In genomic region chr15:24954783-24955548, GRCh38 we compare ENCODE assay signal across 8 cellular contexts. TPM values are rescaled to one million over a fixed set of nuclear protein-coding genes. Genes with fewer than 3 reads are reported as not detected.
A peak's percentile ranks its signal among the peaks of the same experiment; 100 is the strongest.
DNase-seq lines count a peak whose midpoint lies in the region; ATAC-seq, FAIRE-seq and TF ChIP-seq lines count a peak whose summit lies in the region.

SNRPN (plus strand) TSS chr15:24954987; CDS start chr15:24974454, 19,467 bp downstream.
A gene with protein sequence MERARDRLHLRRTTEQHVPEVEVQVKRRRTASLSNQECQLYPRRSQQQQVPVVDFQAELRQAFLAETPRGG (plus strand): TSS chr15:24954987. CDS start chr15:24955049, 62 bp downstream.

- H3K27ac ChIP-seq in kidney (ENCODE audit: low read depth in 2 of 2, low read length in 2 of 2), result peak within 1 kb of the TSS; percentile 82 to 93

- peak; percentile 43 for DNase-seq in Caki2 (ENCODE audit: low read depth)
- peak; percentile 64 for DNase-seq in MV-4-11 (lab: John Stamatoyannopoulos, UW)
- DNase-seq in central memory CD8-positive, alpha-beta T cell (ENCODE audit: low spot score in 2 of 2), result peak; percentile 35 to 43
- DNase-seq in kidney, result peak; percentile 91
- peak; percentile 62 for DNase-seq in stimulated activated CD4-positive, alpha-beta T cell treated with anti-CD3 and anti-CD28 coated beads, Interleukin-12 subunit alpha, Interleukin-12 subunit beta, amount 100 ng/mL, for 4 hours
- DNase-seq in GM19239 (ENCODE audit: insufficient read length, low spot score), result no peak

- H3K27ac Mint-ChIP-seq in central memory CD8-positive, alpha-beta T cell (ENCODE audit: low read depth), result peak within 1 kb of the TSS; percentile 83

- peaks cover 20% of the 10 kb centered on the region for H3K4me1 Mint-ChIP-seq in central memory CD8-positive, alpha-beta T cell

- H3K9ac ChIP-seq in kidney (ENCODE audit: low read length in 2 of 2), result peak within 1 kb of the TSS; percentile 88 to 95

- no peaks in the 10 kb centered on the region for H3K9me3 ChIP-seq in kidney (ENCODE audit: control insufficient read depth in 1 of 2, low read length in 2 of 2)

- no peaks in the 10 kb centered on the region for H3K36me3 ChIP-seq in kidney (ENCODE audit: control insufficient read depth in 1 of 2, insufficient read depth in 2 of 2, low read length in 2 of 2)

- peak within 1 kb of the TSS; percentile 96 to 98 for H3K4me3 ChIP-seq in kidney (ENCODE audit: low read length in 2 of 2)

- peaks cover 26% of the 10 kb centered on the region for H3K36me3 Mint-ChIP-seq in central memory CD8-positive, alpha-beta T cell (ENCODE audit: insufficient read depth)

- H3K4me3 Mint-ChIP-seq in central memory CD8-positive, alpha-beta T cell, result peak within 1 kb of the TSS; percentile 86

- no peak for TF ChIP-seq CTCF in kidney (IDR thresholded peaks at IDR 0.05; ENCODE audit: borderline replicate concordance, extremely low read depth, insufficient read depth)

- in situ Hi-C loops in Caki2 (cut with HindIII; ENCODE audit: low pct_unique_long_range_greater_than_20kb, low sequenced_read_pairs), result no loop called here

- no peak for FAIRE-seq in kidney (lab: Jason Lieb, UNC)
- FAIRE-seq in GM19239 (lab: Jason Lieb, UNC), result no peak

- peaks cover 18% of the 10 kb centered on the region for H3K27me3 Mint-ChIP-seq in central memory CD8-positive, alpha-beta T cell

- no peaks in the 10 kb centered on the region for H3K4me1 ChIP-seq in kidney (ENCODE audit: control insufficient read depth in 1 of 2, insufficient read depth in 1 of 2, low read depth in 1 of 2, low read length in 2 of 2)

- intact Hi-C loops in kidney (cut with DNase I), result no loop called here

- peak; percentile 50 for ATAC-seq in GM21447 (IDR thresholded peaks at IDR 0.05; ENCODE audit: unreplicated experiment)
- peak; percentile 68 to 72 for ATAC-seq in activated CD4-positive, CD25-positive, alpha-beta regulatory T cell treated with anti-CD3 and anti-CD28 coated beads, Interleukin-2, amount 50 U/mL, for 24 hours
- peak; percentile 52 for ATAC-seq in central memory CD8-positive, alpha-beta T cell (replicated peaks; ENCODE audit: extremely low read depth, poor library complexity, severe bottlenecking)

- H3K9me3 Mint-ChIP-seq in central memory CD8-positive, alpha-beta T cell, result no peaks in the 10 kb centered on the region

RNA-seq across cellular contexts. Expression of gene SNRPN, which starts in this region (rescaled TPM):
- total RNA-seq in Caki2 (2014; rRNA removed; shearing (Covaris generic); ENCODE audit: low replicate concordance), result 101 and 128 TPM in 2 replicates
- 134 TPM for total RNA-seq in kidney
- polyA plus RNA-seq in kidney (ENCODE audit: insufficient read depth, low read depth, low replicate concordance), result 411 TPM

RNA-seq across cellular contexts. Expression of the second gene that starts in this region (rescaled TPM):
- total RNA-seq in Caki2 (2014; rRNA removed; shearing (Covaris generic); ENCODE audit: low replicate concordance), result not detected in 2 replicates
- 19.1 TPM for total RNA-seq in kidney
- 8.3 TPM for polyA plus RNA-seq in kidney (ENCODE audit: insufficient read depth, low read depth, low replicate concordance)

Comparison
In these comparisons a context has a peak if more than half of its experiments do, and no peak if none do; other contexts are left out.
1. RNA of the second gene that starts in this region (total RNA-seq): 19.1 TPM in kidney (single experiment); not detected in Caki2; every median in the first group is over 10 times any median in the second.
2. Peak in every context shown above with its lines, with median percentiles within 50 percentile points of each other: ATAC-seq.